31 cellular contexts compared by ENCODE assay signal in the genomic region with DNA sequence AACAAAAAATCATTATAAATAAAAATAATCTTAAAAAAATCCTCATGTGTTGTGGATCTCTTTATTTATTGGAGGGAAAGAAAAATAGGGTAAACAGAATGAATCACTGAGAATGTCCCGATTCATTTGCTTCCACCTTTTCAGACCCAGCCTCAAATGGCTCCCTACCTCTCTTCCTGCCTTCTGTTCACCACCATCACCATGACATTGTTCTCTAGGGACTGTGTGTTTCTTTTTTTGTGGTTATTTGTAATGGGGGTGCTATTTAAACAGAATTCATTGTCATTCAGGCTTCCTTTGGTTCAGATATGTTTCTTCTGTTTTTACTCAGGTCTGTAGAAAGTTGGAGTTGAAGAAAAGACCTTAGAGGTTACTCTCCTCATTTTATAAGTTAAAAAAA.
"Had no signal": no experiment of that assay in that cellular context is flagged by ENCODE, and none has a peak within 500 bp of the region (broad histone marks: within the 10 kb centered on the region; RNA-seq: fewer than 3 reads in every experiment).

No MANE protein-coding gene starts in this region.

- H3K27me3 ChIP-seq: breast epithelium, colonic mucosa, MG63, Peyer's patch, SJCRH30 had no signal

- H3K4me3 Mint-ChIP-seq: activated CD8-positive, alpha-beta memory T cell treated with anti-CD3 and anti-CD28 coated beads, Interleukin-2, amount 10 ng/mL, durations not matched to agents 7 days and 5 days; activated CD8-positive, alpha-beta T cell treated with anti-CD3 and anti-CD28 coated beads, Interleukin-2, amount 10 ng/mL, durations not matched to agents 7 days and 5 days; activated naive CD4-positive, alpha-beta T cell treated with anti-CD3 and anti-CD28 coated beads, Interleukin-2, amount 50 U/mL, for 24 hours; activated T-cell treated with anti-CD3 and anti-CD28 coated beads, Interleukin-2, amount 50 U/mL, for 24 hours; activated T-helper 1 cell treated with anti-CD3 and anti-CD28 coated beads, Interleukin-12 subunit alpha, Interleukin-12 subunit beta, Interleukin-2, Interleukin-4 antibody, amounts not matched to agents 30 ng/mL and 10 ng/mL and 1 ng/mL, durations not matched to agents 14 hours and 24 hours and 36 hours; T-helper 1 cell treated with Interleukin-12 subunit alpha and Interleukin-12 subunit beta and Interleukin-4 antibody, amounts not matched to agents 30 μg/mL and 1 μg/mL, for 36 hours had no signal

- ATAC-seq: activated CD8-positive, alpha-beta memory T cell treated with anti-CD3 and anti-CD28 coated beads, Interleukin-2, amount 10 ng/mL, durations not matched to agents 7 days and 5 days; activated CD8-positive, alpha-beta T cell treated with anti-CD3 and anti-CD28 coated beads, Interleukin-2, amount 10 ng/mL, durations not matched to agents 7 days and 5 days; SK-N-SH treated with all-trans-retinoic acid at 6 μM for 48 hours had no signal

- H3K9me3 Mint-ChIP-seq: activated T-cell treated with anti-CD3 and anti-CD28 coated beads, Interleukin-2, amount 50 U/mL, for 24 hours; T-helper 1 cell treated with Interleukin-12 subunit alpha and Interleukin-12 subunit beta and Interleukin-4 antibody, amounts not matched to agents 30 μg/mL and 1 μg/mL, for 36 hours had no signal

- H3K4me3 ChIP-seq: breast epithelium, colonic mucosa, MG63, Peyer's patch, SJCRH30 had no signal

- DNase-seq: activated CD4-positive, alpha-beta T cell treated with anti-CD3 and anti-CD28 coated beads for 48 hours; activated CD4-positive, alpha-beta T cell treated with anti-CD3 and anti-CD28 coated beads, Interleukin-2, amount 50 U/mL, for 4 hours; activated CD4-positive, CD25-positive, alpha-beta regulatory T cell treated with anti-CD3 and anti-CD28 coated beads, Interleukin-2, amount 50 U/mL, for 72 hours; activated CD8-positive, alpha-beta memory T cell treated with anti-CD3 and anti-CD28 coated beads, Interleukin-2, amount 10 ng/mL, durations not matched to agents 7 days and 5 days; activated CD8-positive, alpha-beta T cell treated with anti-CD3 and anti-CD28 coated beads, Interleukin-2, amount 10 ng/mL, durations not matched to agents 7 days and 5 days; activated effector memory CD4-positive, alpha-beta T cell treated with Interleukin-2 at 50 U/mL for 16 hours; activated naive CD4-positive, alpha-beta T cell; activated T-cell treated with anti-CD3 and anti-CD28 coated beads, Interleukin-2, amount 50 U/mL, for 24 hours; aorta; caudate nucleus; colonic mucosa; MG63; MV-4-11; NCI-H1092 treated with DMSO at 0.1 percent for 48 hours; NCI-H1417 treated with DMSO at 0.1 percent for 48 hours; NCI-H1694; NCI-H2029 treated with DMSO at 0.1 percent for 48 hours; NCI-H226; NCI-H526; NCI-H82; OCI-M1; Peyer's patch; Right ventricle myocardium superior; SJCRH30; SW 1271 had no signal

- H3K36me3 Mint-ChIP-seq: activated CD8-positive, alpha-beta memory T cell treated with anti-CD3 and anti-CD28 coated beads, Interleukin-2, amount 10 ng/mL, durations not matched to agents 7 days and 5 days; activated naive CD4-positive, alpha-beta T cell treated with anti-CD3 and anti-CD28 coated beads, Interleukin-2, amount 50 U/mL, for 24 hours had no signal

- H3K27me3 Mint-ChIP-seq: activated CD8-positive, alpha-beta memory T cell treated with anti-CD3 and anti-CD28 coated beads, Interleukin-2, amount 10 ng/mL, durations not matched to agents 7 days and 5 days; activated T-cell treated with anti-CD3 and anti-CD28 coated beads, Interleukin-2, amount 50 U/mL, for 24 hours had no signal

- H3K4me1 Mint-ChIP-seq: activated CD8-positive, alpha-beta memory T cell treated with anti-CD3 and anti-CD28 coated beads, Interleukin-2, amount 10 ng/mL, durations not matched to agents 7 days and 5 days; activated naive CD4-positive, alpha-beta T cell treated with anti-CD3 and anti-CD28 coated beads, Interleukin-2, amount 50 U/mL, for 24 hours had no signal

- H3K27ac ChIP-seq: breast epithelium, colonic mucosa, Peyer's patch, RWPE1, SJCRH30 had no signal

- H3K4me1 ChIP-seq: breast epithelium, colonic mucosa, Peyer's patch, SJCRH30 had no signal

- H3K9me3 ChIP-seq: breast epithelium, colonic mucosa, MG63, Peyer's patch, SJCRH30 had no signal

- H3K36me3 ChIP-seq: breast epithelium, colonic mucosa, MG63, Peyer's patch, SJCRH30 had no signal

- H3K27ac Mint-ChIP-seq: activated CD8-positive, alpha-beta memory T cell treated with anti-CD3 and anti-CD28 coated beads, Interleukin-2, amount 10 ng/mL, durations not matched to agents 7 days and 5 days; activated CD8-positive, alpha-beta T cell treated with anti-CD3 and anti-CD28 coated beads, Interleukin-2, amount 10 ng/mL, durations not matched to agents 7 days and 5 days; activated naive CD4-positive, alpha-beta T cell treated with anti-CD3 and anti-CD28 coated beads, Interleukin-2, amount 50 U/mL, for 24 hours; activated T-cell treated with anti-CD3 and anti-CD28 coated beads, Interleukin-2, amount 50 U/mL, for 24 hours; activated T-helper 1 cell treated with anti-CD3 and anti-CD28 coated beads, Interleukin-12 subunit alpha, Interleukin-12 subunit beta, Interleukin-2, Interleukin-4 antibody, amounts not matched to agents 30 ng/mL and 10 ng/mL and 1 ng/mL, durations not matched to agents 14 hours and 24 hours and 36 hours; T-helper 1 cell treated with Interleukin-12 subunit alpha and Interleukin-12 subunit beta and Interleukin-4 antibody, amounts not matched to agents 30 μg/mL and 1 μg/mL, for 36 hours had no signal
